ENCODE assay signal across 8 cellular contexts in genomic region chr10:24953350-24954074, GRCh38.
DNase-seq lines count a peak whose midpoint lies in the region; ATAC-seq and TF ChIP-seq lines count a peak whose summit lies in the region.

No MANE protein-coding gene starts in this region.

- H3K36me3 ChIP-seq in endocrine pancreas (ENCODE audit: control insufficient read depth, insufficient read depth, low read length): no peaks in the 10 kb centered on the region

- no peaks in the 10 kb centered on the region for H3K9me3 Mint-ChIP-seq in nephron

- H3K4me1 Mint-ChIP-seq in nephron: peaks cover 35% of the 10 kb centered on the region

- no peaks in the 10 kb centered on the region for H3K27me3 Mint-ChIP-seq in nephron (ENCODE audit: low read depth)

- DNase-seq in AG20443 (ENCODE audit: low spot score) (peak; percentile 55), NCI-H146 (lab: John Stamatoyannopoulos, UW) (peak; percentile 66)

- H3K27me3 ChIP-seq in endocrine pancreas (ENCODE audit: control insufficient read depth, insufficient read depth, low read length): no peaks in the 10 kb centered on the region

- no peaks in the 10 kb centered on the region for H3K36me3 Mint-ChIP-seq in nephron (ENCODE audit: low read depth)

- peak overlapping the region; percentile 97 to 99 (median 97) for H3K27ac Mint-ChIP-seq in nephron

- H3K4me3 Mint-ChIP-seq in nephron: peak overlapping the region; percentile 90 to 93 (median 93)

- no peak for TF ChIP-seq CTCF in nephron (IDR thresholded peaks at IDR 0.05; ENCODE audit: unreplicated experiment in 3 of 3)

- H3K4me3 ChIP-seq in endocrine pancreas (ENCODE audit: control insufficient read depth, insufficient read depth, low read length): peak overlapping the region; percentile 63

- no peaks in the 10 kb centered on the region for H3K9me3 ChIP-seq in endocrine pancreas (ENCODE audit: control insufficient read depth, low read length)

- no peaks in the 10 kb centered on the region for H3K4me1 ChIP-seq in endocrine pancreas (ENCODE audit: control insufficient read depth, insufficient read depth, low read length)

- H3K9ac ChIP-seq in endocrine pancreas (ENCODE audit: control insufficient read depth, insufficient read depth, low read length): no peak overlapping the region

- ATAC-seq in GM18858 (IDR thresholded peaks at IDR 0.05; ENCODE audit: unreplicated experiment): no peak
- no peak for ATAC-seq in HG02973 (IDR thresholded peaks at IDR 0.05; ENCODE audit: unreplicated experiment)
- ATAC-seq in HG02840 (IDR thresholded peaks at IDR 0.05; ENCODE audit: low FRiP score, unreplicated experiment): no peak
- no peak for ATAC-seq in HG02763 (IDR thresholded peaks at IDR 0.05; ENCODE audit: unreplicated experiment)
